ENCODE assay signal across 8 cellular contexts in the genomic region with DNA sequence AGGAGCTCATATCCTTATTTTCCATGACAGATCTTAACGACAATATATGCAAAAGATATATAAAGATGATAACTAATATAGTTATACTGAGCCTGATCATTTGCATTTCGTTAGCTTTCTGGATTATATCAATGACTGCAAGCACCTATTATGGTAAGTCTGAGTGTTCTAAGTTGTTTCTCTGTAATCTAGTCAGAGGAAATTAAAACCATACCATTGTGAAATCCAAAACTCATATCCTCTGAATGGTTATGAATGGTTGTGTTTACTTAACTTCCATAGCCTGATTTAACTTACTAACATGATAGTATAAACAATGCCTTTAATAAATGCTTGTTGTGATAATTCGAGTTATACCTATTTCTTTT. TPM values are rescaled to one million over a fixed set of nuclear protein-coding genes. Genes with fewer than 3 reads are reported as not detected.
A peak's percentile ranks its signal among the peaks of the same experiment; 100 is the strongest.
DNase-seq lines count a peak whose midpoint lies in the region; ATAC-seq, FAIRE-seq and TF ChIP-seq lines count a peak whose summit lies in the region.

No MANE protein-coding gene starts in this region.

- TF ChIP-seq EP300 in A549 (IDR thresholded peaks at IDR 0.05), result no peak

- no peaks in the 10 kb centered on the region for H4K20me1 ChIP-seq in H9 (ENCODE audit: control insufficient read depth, insufficient read depth, insufficient read length)

- no peaks in the 10 kb centered on the region for H3K23me2 ChIP-seq in H9 (ENCODE audit: insufficient read length, low read depth, low read length, poor library complexity, severe bottlenecking)

- H3K4me1 Mint-ChIP-seq in H9, result peaks cover 6 to 9% of the 10 kb centered on the region in 2 experiments

- H4K91ac ChIP-seq in H9 (ENCODE audit: insufficient read length, low read depth, low read length), result no peak overlapping the region

- H3K9me3 ChIP-seq in A549, result no peaks in the 10 kb centered on the region
- H3K9me3 ChIP-seq in H9 (ENCODE audit: control insufficient read depth, low read depth, low read length), result no peaks in the 10 kb centered on the region
- no peaks in the 10 kb centered on the region for H3K9me3 ChIP-seq in adrenal gland (replicated peaks in 1 of 3)
- no peaks in the 10 kb centered on the region for H3K9me3 ChIP-seq in right lobe of liver

- H3K4me3 ChIP-seq in A549 (peak overlapping the region; percentile 58), adrenal gland (peak overlapping the region; percentile 29 to 82 (median 62)), right lobe of liver (peak overlapping the region; percentile 73 to 86 (median 76)), urinary bladder (ENCODE audit: low read depth, low read length) (peak overlapping the region; percentile 68)

- H2AFZ ChIP-seq in H9 (ENCODE audit: low read length), result peak overlapping the region; percentile 59

- no peak overlapping the region for H2AK5ac ChIP-seq in H9 (ENCODE audit: insufficient read length, low read length)

- peak overlapping the region; percentile 79 for H3K4me2 ChIP-seq in A549
- peak overlapping the region; percentile 67 for H3K4me2 ChIP-seq in H9 (ENCODE audit: insufficient read depth, insufficient read length, low read length)

- no peak for ATAC-seq in A549
- ATAC-seq in right lobe of liver, result no peak

- no peak overlapping the region for H4K5ac ChIP-seq in H9 (ENCODE audit: insufficient read length, low read depth, low read length)

- H3K27me3 ChIP-seq in H9 (ENCODE audit: insufficient read depth, low read length), result no peaks in the 10 kb centered on the region
- no peaks in the 10 kb centered on the region for H3K27me3 ChIP-seq in adrenal gland
- no peaks in the 10 kb centered on the region for H3K27me3 ChIP-seq in right lobe of liver

- no peak overlapping the region for H3K56ac ChIP-seq in H9 (ENCODE audit: insufficient read length, low read depth, low read length)

- peaks cover 29% of the 10 kb centered on the region; the same call in 2 of the 3 replicates for H3K4me1 ChIP-seq in A549
- H3K4me1 ChIP-seq in H9 (ENCODE audit: insufficient read depth, low read length), result no peaks in the 10 kb centered on the region
- H3K4me1 ChIP-seq in adrenal gland (replicated peaks in 1 of 2), result peaks cover 8 to 24% of the 10 kb centered on the region in 2 donors
- peaks cover 0 to 11% (median 5%) of the 10 kb centered on the region in 4 donors for H3K4me1 ChIP-seq in right lobe of liver
- no peaks in the 10 kb centered on the region for H3K4me1 ChIP-seq in urinary bladder (ENCODE audit: insufficient read depth)

- no peak overlapping the region for H2BK5ac ChIP-seq in H9 (ENCODE audit: insufficient read length, low read length)

- H2BK12ac ChIP-seq in H9 (ENCODE audit: insufficient read length, low read depth, low read length), result no peak overlapping the region

- H3K79me2 ChIP-seq in H9 (ENCODE audit: insufficient read depth, low read length), result no peaks in the 10 kb centered on the region

- no peak overlapping the region for H3K23ac ChIP-seq in H9 (ENCODE audit: insufficient read length, low read depth, low read length)

- FAIRE-seq in A549 (lab: Jason Lieb, UNC), result no peak

- CTCF ChIA-PET in A549 (lab: Yijun Ruan, JAX), result interaction anchor here (0.7 to 6.0 kb wide), 19 partner anchors 10 to 67 kb away, joined by 3 to 93 read pairs (median 4); partner anchors contain the start of genes THAP2 and ZFC3H1

- H2BK15ac ChIP-seq in H9 (ENCODE audit: low read depth, low read length), result no peak overlapping the region

- peak overlapping the region; percentile 40 for H3K9ac ChIP-seq in H9 (ENCODE audit: extremely low read depth, insufficient read length, low read length)

- POLR2A ChIA-PET in A549 (lab: Yijun Ruan, JAX), result interaction anchor here (0.8 to 4.4 kb wide), 11 partner anchors 9 to 68 kb away, joined by 4 to 87 read pairs (median 5); partner anchors contain the start of genes RAB21, THAP2 and ZFC3H1

- in situ Hi-C loops in GM13976 (cut with MboI; ENCODE audit: low sequenced_read_pairs, unreplicated experiment), result no loop called here

- no peak overlapping the region for H2BK20ac ChIP-seq in H9 (ENCODE audit: low read depth, low read length, poor library complexity, severe bottlenecking)

- no peaks in the 10 kb centered on the region for H3K9me3 Mint-ChIP-seq in H9

- TF ChIP-seq POLR2A in A549 (IDR thresholded peaks at IDR 0.05; ENCODE audit: low read length), result no peak
- TF ChIP-seq POLR2A in adrenal gland (IDR thresholded peaks at IDR 0.05), result no peak
- no peak for TF ChIP-seq POLR2A in right lobe of liver (IDR thresholded peaks at IDR 0.05)

- no peak for TF ChIP-seq RAD21 in A549 (conservative IDR thresholded peaks at IDR 0.05 in 1 of 2, IDR thresholded peaks at IDR 0.05 in 1 of 2)

- no peak overlapping the region for H3K4ac ChIP-seq in H9 (ENCODE audit: low read depth, low read length)

- peak overlapping the region; percentile 87 to 96 for H3K27ac ChIP-seq in A549
- no peak overlapping the region for H3K27ac ChIP-seq in H9 (ENCODE audit: insufficient read length, low read depth, low read length)
- peak overlapping the region in 4 of 5 donors; percentile 84 to 92 (median 85) for H3K27ac ChIP-seq in adrenal gland
- peak overlapping the region; percentile 74 to 89 (median 83) for H3K27ac ChIP-seq in right lobe of liver
- no peak overlapping the region for H3K27ac ChIP-seq in urinary bladder (ENCODE audit: low read depth)

- no peak overlapping the region for H3K14ac ChIP-seq in H9 (ENCODE audit: insufficient read depth, low read length)

- intact Hi-C loops in adrenal gland (cut with DNase I) (no loop called here), right lobe of liver (cut with DNase I) (no loop called here)

- H3T11ph ChIP-seq in H9 (ENCODE audit: low read length), result no peak overlapping the region

- peak overlapping the region; percentile 88 to 96 for H3K4me3 Mint-ChIP-seq in H9

- no peak for TF ChIP-seq CTCF in A549 (IDR thresholded peaks at IDR 0.05)
- no peak for TF ChIP-seq CTCF in H9 (conservative IDR thresholded peaks at IDR 0.05)
- no peak for TF ChIP-seq CTCF in adrenal gland (IDR thresholded peaks at IDR 0.05)
- no peak for TF ChIP-seq CTCF in right lobe of liver (IDR thresholded peaks at IDR 0.05)
- TF ChIP-seq CTCF in GM13976 (IDR thresholded peaks at IDR 0.05; ENCODE audit: borderline replicate concordance, control extremely low read depth, extremely low read depth, insufficient read depth, missing control alignments), result no peak

- H3K36me3 ChIP-seq in adrenal gland (replicated peaks in 1 of 2) (no peaks in the 10 kb centered on the region), right lobe of liver (no peaks in the 10 kb centered on the region), urinary bladder (ENCODE audit: insufficient read depth) (no peaks in the 10 kb centered on the region)

- under 1% methylated on average over 3 of the region's 3 CpGs for WGBS in A549 (ENCODE audit: missing lambda C conversion rate)
- no CpG with 5 or more reads among the region's 3 CpGs for WGBS in H9 (ENCODE audit: extremely low coverage, insufficient read length, low lambda C conversion rate)
- 7 to 13% (median 11%) methylated on average over 3 of the region's 3 CpGs for WGBS in adrenal gland, 4 donors
- WGBS in right lobe of liver (ENCODE audit: insufficient coverage, low coverage, low lambda C conversion rate, missing lambda C conversion rate), result 0% methylated on average over 3 of the region's 3 CpGs
- WGBS in urinary bladder, result 5% methylated on average over 3 of the region's 3 CpGs

- H3K27ac Mint-ChIP-seq in H9, result peak overlapping the region; percentile 89 to 98 (median 90); a peak in 6 of 7 replicates

- no peak overlapping the region for H4K8ac ChIP-seq in H9 (replicated peaks; ENCODE audit: insufficient read length, low read depth, low read length)

- H3K36me3 Mint-ChIP-seq in H9 (ENCODE audit: insufficient read depth in 1 of 3, low read depth in 3 of 3), result no peaks in the 10 kb centered on the region; a peak in 1 of 7 replicates

- H3K79me1 ChIP-seq in H9 (ENCODE audit: insufficient read depth, low read depth, low read length, poor library complexity, severe bottlenecking), result no peaks in the 10 kb centered on the region

- DNase-seq in A549 (ENCODE audit: low read depth in 1 of 2, low spot score in 1 of 2), result no peak
- DNase-seq in H9, result no peak
- DNase-seq in adrenal gland, result no peak
- DNase-seq in right lobe of liver, result no peak
- no peak for DNase-seq in GM13976 (ENCODE audit: low spot score)
- no peak for DNase-seq in NCI-H774 (lab: John Stamatoyannopoulos, UW)
- DNase-seq in LoVo (ENCODE audit: low spot score), result no peak

- H3K27me3 Mint-ChIP-seq in H9 (ENCODE audit: low read depth), result no peaks in the 10 kb centered on the region

- no peak overlapping the region for H2BK120ac ChIP-seq in H9 (ENCODE audit: low read depth, low read length, poor library complexity, severe bottlenecking)

- H3K18ac ChIP-seq in H9 (ENCODE audit: insufficient read length, low read depth, low read length), result no peak overlapping the region

RNA-seq across cellular contexts. Expression of gene TMEM19, which starts 0.8 kb away (rescaled TPM):
- polyA plus RNA-seq in A549 (2011; rRNA removed) (62.8 and 78.8 TPM in 2 replicates), A549 (2017; fragmentation: RNase III; extraction: RNeasy Plus Mini Kit Qiagen cat#74134 plus additional on column Dnase treatment) (40.5 to 47.6 TPM (median 43.2 TPM) in 3 replicates), adrenal gland (1 to 10 TPM; 2.8 to 7.9 (median 4.4) TPM), urinary bladder (13.5 TPM)
- polyA plus RNA-seq in A549 (2012; cell fraction: cytosol; rRNA removed), result 22.8 and 27.5 TPM in 2 replicates
- 8.7 and 14.5 TPM in 2 replicates for polyA plus RNA-seq in A549 (2012; cell fraction: nucleus; rRNA removed)
- 38.0 and 47.6 TPM in 2 replicates for polyA minus RNA-seq in A549 (2011; rRNA and poly(A)+ RNA removed)
- total RNA-seq in H9 (2021) (17.3 and 18.4 TPM in 2 replicates), adrenal gland (10 to 100 TPM; 12.2 to 21.1 (median 18.8) TPM), right lobe of liver (10 to 100 TPM; 11.2 to 18.9 (median 15.7) TPM), urinary bladder (42.0 TPM)

RNA-seq across cellular contexts. Expression of gene THAP2, which starts 22.5 kb away (rescaled TPM):
- polyA plus RNA-seq in A549 (2011; rRNA removed), result 8.5 and 8.7 TPM in 2 replicates
- 1.8 and 2.2 TPM in 2 replicates for polyA plus RNA-seq in A549 (2012; cell fraction: cytosol; rRNA removed)
- polyA plus RNA-seq in A549 (2012; cell fraction: nucleus; rRNA removed), result 0.53 and 0.92 TPM in 2 replicates
- polyA plus RNA-seq in A549 (2017; fragmentation: RNase III; extraction: RNeasy Plus Mini Kit Qiagen cat#74134 plus additional on column Dnase treatment), result 2.8 to 3.6 TPM (median 3.4 TPM) in 3 replicates
- 1.8 and 3.1 TPM in 2 replicates for polyA minus RNA-seq in A549 (2011; rRNA and poly(A)+ RNA removed)
- total RNA-seq in H9 (2021), result 2.5 and 3.7 TPM in 2 replicates
- total RNA-seq in adrenal gland, result 10 to 100 TPM in 2 of 8 donors, 1 to 10 TPM in 5, under 1 TPM in 1; 0.95 to 15.7 (median 5.0) TPM
- polyA plus RNA-seq in adrenal gland, result 10 to 100 TPM in 1 of 3 donors, 1 to 10 TPM in 2; 3.3 to 11.9 (median 4.9) TPM
- 1 to 10 TPM; 1.3 to 3.2 (median 2.0) TPM for total RNA-seq in right lobe of liver
- total RNA-seq in urinary bladder, result 15.9 TPM
- polyA plus RNA-seq in urinary bladder, result 3.1 TPM

RNA-seq across cellular contexts. Expression of gene ZFC3H1, which starts 23.0 kb away (rescaled TPM):
- 45.2 and 58.3 TPM in 2 replicates for polyA plus RNA-seq in A549 (2011; rRNA removed)
- 5.9 and 6.9 TPM in 2 replicates for polyA plus RNA-seq in A549 (2012; cell fraction: cytosol; rRNA removed)
- polyA plus RNA-seq in A549 (2012; cell fraction: nucleus; rRNA removed), result 23.2 and 32.8 TPM in 2 replicates
- polyA plus RNA-seq in A549 (2017; fragmentation: RNase III; extraction: RNeasy Plus Mini Kit Qiagen cat#74134 plus additional on column Dnase treatment), result 15.2 to 18.9 TPM (median 17.3 TPM) in 3 replicates
- polyA minus RNA-seq in A549 (2011; rRNA and poly(A)+ RNA removed), result 15.0 and 16.9 TPM in 2 replicates
- 24.4 and 26.4 TPM in 2 replicates for total RNA-seq in H9 (2021)
- total RNA-seq in adrenal gland, result 10 to 100 TPM; 11.8 to 56.2 (median 28.8) TPM
- 10 to 100 TPM; 25.0 to 41.9 (median 29.4) TPM for polyA plus RNA-seq in adrenal gland
- 10 to 100 TPM; 13.0 to 27.3 (median 19.1) TPM for total RNA-seq in right lobe of liver
- total RNA-seq in urinary bladder, result 109 TPM
- polyA plus RNA-seq in urinary bladder, result 16.9 TPM

Comparison
In these comparisons a context has a peak if more than half of its experiments do, and no peak if none do; other contexts are left out.
1. H3K27ac ChIP-seq: peak in A549 (2 of 2), adrenal gland (4 of 5) and right lobe of liver (3 of 3); none in H9 (single experiment) and urinary bladder (single experiment).
2. Peak in every context shown above with its lines, with median percentiles within 50 percentile points of each other: H3K4me3 ChIP-seq.